ENCODE assay signal across 8 cellular contexts in the genomic region with DNA sequence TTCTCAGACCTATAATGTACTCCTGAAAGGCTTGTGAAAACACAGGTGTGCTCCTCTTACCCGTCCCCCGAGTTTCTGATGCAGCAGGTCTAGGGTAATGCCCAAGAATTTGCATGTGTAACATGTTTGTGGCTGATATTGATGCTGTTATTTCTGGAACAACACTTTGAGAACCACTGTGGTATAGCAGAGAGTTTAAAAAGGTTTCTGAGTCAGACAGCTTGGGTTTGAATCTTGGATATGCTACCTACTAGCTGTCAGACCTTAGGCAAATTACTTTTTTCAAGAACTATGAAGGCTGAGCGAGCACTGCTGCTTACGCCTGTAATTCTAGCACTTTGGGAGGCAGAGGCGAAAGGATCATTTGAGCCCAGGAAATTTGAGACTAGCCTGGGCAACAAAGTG. TPM values are rescaled to one million over a fixed set of nuclear protein-coding genes. Genes with fewer than 3 reads are reported as not detected.
A peak's percentile ranks its signal among the peaks of the same experiment; 100 is the strongest.
DNase-seq lines count a peak whose midpoint lies in the region; ATAC-seq, FAIRE-seq and TF ChIP-seq lines count a peak whose summit lies in the region.

No MANE protein-coding gene starts in this region.

- peaks cover 3% of the 10 kb centered on the region for H3K36me3 Mint-ChIP-seq in activated naive CD8-positive, alpha-beta T cell treated with anti-CD3 and anti-CD28 coated beads, Interleukin-2, amount 10 ng/mL, durations not matched to agents 7 days and 5 days

- H3K9me3 ChIP-seq in A549 (no peaks in the 10 kb centered on the region), spleen (no peaks in the 10 kb centered on the region), SK-N-SH (no peaks in the 10 kb centered on the region)

- TF ChIP-seq CTCF in A549 (IDR thresholded peaks at IDR 0.05) (no peak), spleen (IDR thresholded peaks at IDR 0.05 in 8 of 11, conservative IDR thresholded peaks at IDR 0.05 in 3 of 11) (no peak), SK-N-SH (IDR thresholded peaks at IDR 0.05) (no peak)

- no peak for TF ChIP-seq RAD21 in A549 (conservative IDR thresholded peaks at IDR 0.05 in 1 of 2, IDR thresholded peaks at IDR 0.05 in 1 of 2)
- no peak for TF ChIP-seq RAD21 in SK-N-SH (IDR thresholded peaks at IDR 0.05; ENCODE audit: low read length)

- TF ChIP-seq POLR2A in A549 (IDR thresholded peaks at IDR 0.05; ENCODE audit: low read length) (no peak), spleen (IDR thresholded peaks at IDR 0.05) (no peak)

- peaks cover 34% of the 10 kb centered on the region for H3K4me1 Mint-ChIP-seq in activated naive CD8-positive, alpha-beta T cell treated with anti-CD3 and anti-CD28 coated beads, Interleukin-2, amount 10 ng/mL, durations not matched to agents 7 days and 5 days

- peaks cover 4% of the 10 kb centered on the region; the same call in 1 of the 2 replicates for H3K79me2 ChIP-seq in SK-N-SH (ENCODE audit: insufficient read depth)

- FAIRE-seq in A549 (lab: Jason Lieb, UNC) (no peak), GM19239 (lab: Jason Lieb, UNC) (peak; percentile 98)

- H2AFZ ChIP-seq in SK-N-SH (ENCODE audit: low read depth), result no peak overlapping the region

- H3K9me3 Mint-ChIP-seq in activated naive CD8-positive, alpha-beta T cell treated with anti-CD3 and anti-CD28 coated beads, Interleukin-2, amount 10 ng/mL, durations not matched to agents 7 days and 5 days, result no peaks in the 10 kb centered on the region

- H3K27ac ChIP-seq in A549 (peak overlapping the region in 1 of 2 experiments; percentile 21; a peak in 1 of 6 replicates), spleen (peak overlapping the region; percentile 3 to 99 (median 86)), SK-N-SH (ENCODE audit: low read depth in 2 of 2, low read length in 1 of 2) (no peak overlapping the region)

- peaks cover 4% of the 10 kb centered on the region for H3F3A ChIP-seq in SK-N-SH (replicated peaks; ENCODE audit: insufficient read depth)

- intact Hi-C loops in spleen (cut with DNase I; ENCODE audit: low total_unique reads), result loop anchor here (5.0 kb wide), 1 partner anchor 68 kb away; no protein-coding TSS in a partner anchor

- no peak overlapping the region for H3K9ac ChIP-seq in SK-N-SH

- H3K4me2 ChIP-seq in A549, result peak overlapping the region; percentile 89
- H3K4me2 ChIP-seq in SK-N-SH, result no peak overlapping the region

- ATAC-seq in A549 (no peak), HG03139 (IDR thresholded peaks at IDR 0.05; ENCODE audit: unreplicated experiment) (peak; percentile 47)
- no peak for ATAC-seq in activated naive CD8-positive, alpha-beta T cell treated with anti-CD3 and anti-CD28 coated beads, Interleukin-2, amount 10 ng/mL, durations not matched to agents 7 days and 5 days (ENCODE audit: low read depth)

- no peak for DNase-seq in A549 (ENCODE audit: low read depth in 1 of 2, low spot score in 1 of 2)
- no peak for DNase-seq in GM19239 (ENCODE audit: insufficient read length, low spot score)
- DNase-seq in activated naive CD8-positive, alpha-beta T cell treated with anti-CD3 and anti-CD28 coated beads, Interleukin-2, amount 10 ng/mL, durations not matched to agents 7 days and 5 days, result no peak
- DNase-seq in spleen, result no peak
- no peak for DNase-seq in cerebellum (ENCODE audit: low spot score)
- DNase-seq in SK-N-SH, result no peak
- DNase-seq in hippocampal formation (lab: John Stamatoyannopoulos, UW), result no peak

- H3K27me3 Mint-ChIP-seq in activated naive CD8-positive, alpha-beta T cell treated with anti-CD3 and anti-CD28 coated beads, Interleukin-2, amount 10 ng/mL, durations not matched to agents 7 days and 5 days, result no peaks in the 10 kb centered on the region

- no peaks in the 10 kb centered on the region for H4K20me1 ChIP-seq in SK-N-SH (ENCODE audit: insufficient read depth)

- H3K4me1 ChIP-seq in A549 (peaks cover 54% of the 10 kb centered on the region), spleen (peaks cover 30 to 83% (median 63%) of the 10 kb centered on the region in 6 donors), SK-N-SH (ENCODE audit: control insufficient read depth in 1 of 2, insufficient read depth in 2 of 2, low read depth in 1 of 2, low read length in 1 of 2) (peaks cover 0 to 6% of the 10 kb centered on the region in 2 experiments; a peak in 1 of 4 replicates)

- 93% methylated on average over 5 of the region's 5 CpGs for WGBS in A549 (ENCODE audit: missing lambda C conversion rate)
- WGBS in spleen, 5 donors, result 34 to 59% (median 53%) methylated on average over 5 of the region's 5 CpGs
- WGBS in SK-N-SH (ENCODE audit: low lambda C conversion rate), result 87% methylated on average over 5 of the region's 5 CpGs

- CTCF ChIA-PET in A549 (lab: Yijun Ruan, JAX), result interaction anchor here (0.8 to 3.4 kb wide), 2 partner anchors 17 to 154 kb away, joined by 3 to 18 read pairs; no protein-coding TSS in a partner anchor
- CTCF ChIA-PET in SK-N-SH (lab: Yijun Ruan, JAX), result interaction anchor here (1.2 kb wide), 1 partner anchor 436 kb away, joined by 3 read pairs; no protein-coding TSS in a partner anchor

- H3K4me3 ChIP-seq in A549 (no peak overlapping the region), spleen (peak overlapping the region in 2 of 8 donors; percentile 5 to 95), SK-N-SH (ENCODE audit: low read depth in 2 of 2, low read length in 1 of 2) (no peak overlapping the region)

- no peaks in the 10 kb centered on the region for H3K9me2 ChIP-seq in SK-N-SH

- POLR2A ChIA-PET in A549 (lab: Yijun Ruan, JAX) (no interaction called here), SK-N-SH (lab: Yijun Ruan, JAX) (no interaction called here)
- POLR2A ChIA-PET in activated naive CD8-positive, alpha-beta T cell treated with anti-CD3 and anti-CD28 coated beads, Interleukin-2, amount 10 ng/mL, durations not matched to agents 7 days and 5 days (lab: Charles Lee), result interaction anchor here (1.0 to 2.5 kb wide), 2 partner anchors 11 to 67 kb away, joined by 3 to 24 read pairs; no protein-coding TSS in a partner anchor

- H3K27ac Mint-ChIP-seq in activated naive CD8-positive, alpha-beta T cell treated with anti-CD3 and anti-CD28 coated beads, Interleukin-2, amount 10 ng/mL, durations not matched to agents 7 days and 5 days, result peak overlapping the region; percentile 50

- TF ChIP-seq EP300 in A549 (IDR thresholded peaks at IDR 0.05) (no peak), SK-N-SH (IDR thresholded peaks at IDR 0.05; ENCODE audit: borderline replicate concordance in 1 of 2, low read depth in 1 of 2, low read length in 1 of 2) (no peak)

- no peaks in the 10 kb centered on the region for H3K27me3 ChIP-seq in spleen (replicated peaks in 1 of 7)
- no peaks in the 10 kb centered on the region for H3K27me3 ChIP-seq in SK-N-SH (ENCODE audit: insufficient read depth)

- peak overlapping the region; percentile 33 for H3K4me3 Mint-ChIP-seq in activated naive CD8-positive, alpha-beta T cell treated with anti-CD3 and anti-CD28 coated beads, Interleukin-2, amount 10 ng/mL, durations not matched to agents 7 days and 5 days

- H3K36me3 ChIP-seq in spleen (no peaks in the 10 kb centered on the region), SK-N-SH (replicated peaks in 1 of 2; ENCODE audit: control insufficient read depth in 1 of 2, insufficient read depth in 2 of 2, low read length in 1 of 2) (no peaks in the 10 kb centered on the region)

TF ChIP-seq in A549, 52 proteins besides CTCF, POLR2A, EP300 and RAD21 (continues in another document):
- TF ChIP-seq SMC3 (IDR thresholded peaks at IDR 0.05) (no peak), TP53 (CRISPR knock-in tag; IDR thresholded peaks at IDR 0.05) (no peak), PHF8 (IDR thresholded peaks at IDR 0.05; ENCODE audit: borderline replicate concordance, low read depth) (no peak), ZC3H11A (IDR thresholded peaks at IDR 0.05) (no peak)

TF ChIP-seq in SK-N-SH, 30 proteins besides CTCF, POLR2A, EP300 and RAD21 (continues in another document):
- TF ChIP-seq, protein P1, sequence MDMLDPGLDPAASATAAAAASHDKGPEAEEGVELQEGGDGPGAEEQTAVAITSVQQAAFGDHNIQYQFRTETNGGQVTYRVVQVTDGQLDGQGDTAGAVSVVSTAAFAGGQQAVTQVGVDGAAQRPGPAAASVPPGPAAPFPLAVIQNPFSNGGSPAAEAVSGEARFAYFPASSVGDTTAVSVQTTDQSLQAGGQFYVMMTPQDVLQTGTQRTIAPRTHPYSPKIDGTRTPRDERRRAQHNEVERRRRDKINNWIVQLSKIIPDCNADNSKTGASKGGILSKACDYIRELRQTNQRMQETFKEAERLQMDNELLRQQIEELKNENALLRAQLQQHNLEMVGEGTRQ (IDR thresholded peaks at IDR 0.05; ENCODE audit: borderline replicate concordance, low read depth, low read length), result no peak
- TF ChIP-seq NRF1 (IDR thresholded peaks at IDR 0.05; ENCODE audit: low read depth, low read length) (no peak), POLR2AphosphoS5 (IDR thresholded peaks at IDR 0.05; ENCODE audit: low read depth, low read length) (no peak), TEAD4 (IDR thresholded peaks at IDR 0.05; ENCODE audit: borderline replicate concordance, insufficient read depth) (no peak)

RNA-seq across cellular contexts. Expression of a gene that starts 4.9 kb away (rescaled TPM):
- polyA plus RNA-seq in A549 (2011; rRNA removed) (15.4 and 29.8 TPM in 2 replicates), A549 (2017; fragmentation: RNase III; extraction: RNeasy Plus Mini Kit Qiagen cat#74134 plus additional on column Dnase treatment) (11.3 to 13.7 TPM (median 12.2 TPM) in 3 replicates), spleen (1 to 10 TPM; 4.4 to 8.2 (median 5.4) TPM), SK-N-SH (2012; rRNA removed) (2.2 and 2.7 TPM in 2 replicates)
- polyA plus RNA-seq in A549 (2012; cell fraction: cytosol; rRNA removed), result 4.5 and 5.5 TPM in 2 replicates
- polyA plus RNA-seq in A549 (2012; cell fraction: nucleus; rRNA removed), result 3.8 and 7.8 TPM in 2 replicates
- 55.6 and 59.6 TPM in 2 replicates for polyA minus RNA-seq in A549 (2011; rRNA and poly(A)+ RNA removed)
- total RNA-seq in activated naive CD8-positive, alpha-beta T cell treated with anti-CD3 and anti-CD28 coated beads, Interleukin-2, amount 10 ng/mL, durations not matched to agents 7 days and 5 days, result 10 to 100 TPM; 57.1 to 62.5 TPM
- total RNA-seq in spleen (100 to 1,000 TPM in 3 of 7 donors, 10 to 100 TPM in 4; 75.4 to 119 (median 99.6) TPM), cerebellum (15.5 TPM)
- polyA plus RNA-seq in SK-N-SH (2012; cell fraction: cytosol; rRNA removed), result 3.4 and 3.8 TPM in 2 replicates
- polyA plus RNA-seq in SK-N-SH (2012; cell fraction: nucleus; rRNA removed), result 8.8 and 9.5 TPM in 2 replicates

RNA-seq across cellular contexts. Expression of a gene that starts 47.5 kb away (rescaled TPM):
- polyA plus RNA-seq in A549 (2011; rRNA removed) (1.5 and 1.9 TPM in 2 replicates), A549 (2017; fragmentation: RNase III; extraction: RNeasy Plus Mini Kit Qiagen cat#74134 plus additional on column Dnase treatment) (1.5 to 2.9 TPM (median 2.5 TPM) in 3 replicates), spleen (under 1 TPM in 1 of 3 donors, not detected in 2; 0.17 TPM), SK-N-SH (2012; rRNA removed) (0.71 and 0.93 TPM in 2 replicates)
- 0.98 and 1.4 TPM in 2 replicates for polyA plus RNA-seq in A549 (2012; cell fraction: cytosol; rRNA removed)
- polyA plus RNA-seq in A549 (2012; cell fraction: nucleus; rRNA removed), result 0.29 and 0.39 TPM in 2 replicates
- 0.74 TPM in 1 of 2 replicates, not detected in the other for polyA minus RNA-seq in A549 (2011; rRNA and poly(A)+ RNA removed)
- total RNA-seq in activated naive CD8-positive, alpha-beta T cell treated with anti-CD3 and anti-CD28 coated beads, Interleukin-2, amount 10 ng/mL, durations not matched to agents 7 days and 5 days, result under 1 TPM in 1 of 2 experiments, not detected in 1; 0.44 TPM
- total RNA-seq in spleen (1 to 10 TPM in 1 of 7 donors, under 1 TPM in 1, not detected in 5; 0.82 to 1.1 TPM), cerebellum (1.7 TPM)
- polyA plus RNA-seq in SK-N-SH (2012; cell fraction: cytosol; rRNA removed), result 1.1 and 1.3 TPM in 2 replicates
- polyA plus RNA-seq in SK-N-SH (2012; cell fraction: nucleus; rRNA removed), result 0.26 and 0.32 TPM in 2 replicates

Comparison
In these comparisons a context has a peak if more than half of its experiments do, and no peak if none do; other contexts are left out.
1. H3K27ac ChIP-seq: peak in spleen (8 of 8); none in SK-N-SH (0 of 2).